12 cellular contexts compared by ENCODE assay signal in the genomic region with DNA sequence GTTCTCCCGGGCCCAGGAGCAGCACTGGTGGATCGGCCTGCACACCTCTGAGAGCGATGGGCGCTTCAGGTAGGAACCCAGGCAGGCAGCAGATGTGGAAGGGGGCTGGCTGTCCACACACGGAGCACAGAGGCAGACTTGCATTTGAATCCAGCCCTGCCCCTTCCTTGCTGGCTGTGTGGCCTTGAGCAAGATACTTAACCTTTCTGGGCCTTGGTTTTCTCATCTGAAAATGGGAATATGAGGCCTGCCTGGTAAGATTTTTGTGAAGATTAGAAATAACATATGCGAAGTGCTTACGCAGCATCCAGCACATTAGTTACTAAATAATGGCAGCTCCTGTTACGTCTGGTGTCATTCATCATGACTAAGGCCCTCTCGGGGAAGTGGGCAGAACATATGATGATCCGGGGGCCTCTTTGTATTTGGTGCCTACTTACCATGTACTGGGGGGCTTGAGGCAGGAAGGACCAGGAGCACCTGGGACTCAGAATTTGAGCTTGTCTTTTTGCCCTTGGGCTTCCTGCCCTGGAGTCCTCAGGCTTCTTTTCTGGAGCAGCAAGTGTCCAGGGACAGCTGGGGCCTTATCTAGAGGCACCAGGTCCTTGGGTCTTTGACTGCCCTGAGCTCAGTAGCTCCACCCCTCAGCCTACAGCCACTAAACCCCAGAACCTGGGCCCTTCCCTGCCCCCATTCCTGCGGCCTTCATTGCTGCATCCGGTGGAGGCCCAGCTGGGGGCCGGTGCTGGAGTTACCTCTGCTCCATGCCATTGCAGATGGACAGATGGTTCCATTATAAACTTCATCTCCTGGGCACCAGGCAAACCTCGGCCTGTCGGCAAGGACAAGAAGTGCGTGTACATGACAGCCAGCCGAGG.
"Had no signal": no experiment of that assay in that cellular context is flagged by ENCODE, and none has a peak within 500 bp of the region (broad histone marks: within the 10 kb centered on the region; RNA-seq: fewer than 3 reads in every experiment).

No MANE protein-coding gene starts in this region.

- H3K36me3 ChIP-seq: gastrocnemius medialis had no signal

- H3K4me2 ChIP-seq: smooth muscle cell had no signal

- H3K27ac ChIP-seq: gastrocnemius medialis, right atrium auricular region, tibial artery had no signal

- H3K9me3 Mint-ChIP-seq: activated naive CD4-positive, alpha-beta T cell treated with anti-CD3 and anti-CD28 coated beads, Interleukin-2, amount 50 U/mL, for 72 hours had no signal

- H3K4me1 ChIP-seq: gastrocnemius medialis, right atrium auricular region had no signal

- H3K36me3 Mint-ChIP-seq: activated naive CD4-positive, alpha-beta T cell treated with anti-CD3 and anti-CD28 coated beads, Interleukin-2, amount 50 U/mL, for 72 hours had no signal

- H3K27me3 Mint-ChIP-seq: brain had no signal

- H3K4me3 Mint-ChIP-seq: brain had no signal

- H3K27me3 ChIP-seq: gastrocnemius medialis, right atrium auricular region, tibial artery had no signal

- DNase-seq: activated T-cell treated with anti-CD3 and anti-CD28 coated beads, Interleukin-2, amount 50 U/mL, for 1 hour; amniotic stem cell; cerebellar nuclear complex; dermis blood vessel endothelial cell; gastrocnemius medialis; left ventricle myocardium superior; tibial artery had no signal

- H3K27ac Mint-ChIP-seq: activated naive CD4-positive, alpha-beta T cell treated with anti-CD3 and anti-CD28 coated beads, Interleukin-2, amount 50 U/mL, for 72 hours had no signal

- ATAC-seq: activated CD4-positive, CD25-positive, alpha-beta regulatory T cell treated with anti-CD3 and anti-CD28 coated beads, Interleukin-2, amount 50 U/mL, for 24 hours; activated naive CD4-positive, alpha-beta T cell treated with anti-CD3 and anti-CD28 coated beads, Interleukin-2, amount 50 U/mL, for 72 hours; gastrocnemius medialis; left ventricle myocardium superior had no signal

- H3K9me3 ChIP-seq: gastrocnemius medialis, right atrium auricular region, tibial artery had no signal

- H3K4me1 Mint-ChIP-seq: brain had no signal

- H3K4me3 ChIP-seq: gastrocnemius medialis, right atrium auricular region, smooth muscle cell, tibial artery had no signal
